ENCODE assay signal across 28 cellular contexts in genomic region chr20:20096421-20096820, GRCh38. TPM values are rescaled to one million over a fixed set of nuclear protein-coding genes. Genes with fewer than 3 reads are reported as not detected.
DNase-seq lines count a peak whose midpoint lies in the region; TF ChIP-seq lines count a peak whose summit lies in the region.
"Had no signal": no experiment of that assay in that cellular context is flagged by ENCODE, and none has a peak within 500 bp of the region (broad histone marks: within the 10 kb centered on the region; RNA-seq: fewer than 3 reads in every experiment).

No MANE protein-coding gene starts in this region.

- H3K4me1 ChIP-seq in esophagus muscularis mucosa: no peaks in the 10 kb centered on the region

- H3K27ac Mint-ChIP-seq in osteocyte (ENCODE audit: unreplicated experiment): no peak overlapping the region
- H3K27ac Mint-ChIP-seq: activated naive CD4-positive, alpha-beta T cell treated with anti-CD3 and anti-CD28 coated beads, Interleukin-2, amount 50 U/mL, for 72 hours; B cell; CD8-positive, alpha-beta T cell; mesothelial cell of epicardium; naive B cell; T-helper 2 cell treated with Interferon-gamma antibody and Interleukin-4, amounts not matched to agents 5 μg/mL and 100 μg/mL, for 36 hours had no signal

- H3K36me3 Mint-ChIP-seq in osteocyte (ENCODE audit: unreplicated experiment): no peaks in the 10 kb centered on the region
- H3K36me3 Mint-ChIP-seq: activated naive CD4-positive, alpha-beta T cell treated with anti-CD3 and anti-CD28 coated beads, Interleukin-2, amount 50 U/mL, for 72 hours; CD8-positive, alpha-beta T cell; mesothelial cell of epicardium; naive B cell had no signal

- H3K4me3 Mint-ChIP-seq in osteocyte (ENCODE audit: unreplicated experiment): no peak overlapping the region
- H3K4me3 Mint-ChIP-seq: B cell; CD8-positive, alpha-beta T cell; mesothelial cell of epicardium; naive B cell; T-helper 2 cell treated with Interferon-gamma antibody and Interleukin-4, amounts not matched to agents 5 μg/mL and 100 μg/mL, for 36 hours had no signal

- TF ChIP-seq EP300 in esophagus muscularis mucosa (IDR thresholded peaks at IDR 0.05): no peak

- no peaks in the 10 kb centered on the region for H3K9me3 Mint-ChIP-seq in osteocyte (ENCODE audit: unreplicated experiment)
- H3K9me3 Mint-ChIP-seq: activated naive CD4-positive, alpha-beta T cell treated with anti-CD3 and anti-CD28 coated beads, Interleukin-2, amount 50 U/mL, for 72 hours; CD8-positive, alpha-beta T cell; mesothelial cell of epicardium; naive B cell; T-helper 2 cell treated with Interferon-gamma antibody and Interleukin-4, amounts not matched to agents 5 μg/mL and 100 μg/mL, for 36 hours had no signal

- intact Hi-C loops in esophagus muscularis mucosa (cut with DNase I): no loop called here

- H3K36me3 ChIP-seq in esophagus muscularis mucosa: peaks cover 0 to 4% (median 0%) of the 10 kb centered on the region in 4 donors

- H3K27me3 ChIP-seq in esophagus muscularis mucosa: no peaks in the 10 kb centered on the region

- no peak overlapping the region for H3K27ac ChIP-seq in esophagus muscularis mucosa (replicated peaks in 1 of 4)
- H3K27ac ChIP-seq: PC-9, VCaP had no signal

- no peak for TF ChIP-seq CTCF in osteocyte (IDR thresholded peaks at IDR 0.05)
- no peak for TF ChIP-seq CTCF in esophagus muscularis mucosa (IDR thresholded peaks at IDR 0.05)

- no peak for TF ChIP-seq POLR2A in esophagus muscularis mucosa (IDR thresholded peaks at IDR 0.05; ENCODE audit: low read depth)

- peaks cover 21% of the 10 kb centered on the region for H3K27me3 Mint-ChIP-seq in osteocyte (ENCODE audit: unreplicated experiment)

- no peaks in the 10 kb centered on the region for H3K9me3 ChIP-seq in esophagus muscularis mucosa

- no peak overlapping the region for H3K4me3 ChIP-seq in esophagus muscularis mucosa
- H3K4me3 ChIP-seq: PC-9 had no signal

- DNase-seq in NCI-H524 (lab: John Stamatoyannopoulos, UW) (peak; percentile 21 to 62), NCI-H524 treated with DMSO at 0.1 percent for 48 hours (lab: John Stamatoyannopoulos, UW) (no peak), NCI-H146 treated with DMSO at 0.1 percent for 48 hours (lab: John Stamatoyannopoulos, UW; ENCODE audit: unreplicated experiment) (peak; percentile 83), NCI-H774 (lab: John Stamatoyannopoulos, UW) (peak; percentile 78), medulla oblongata (ENCODE audit: extremely low spot score) (peak; percentile 37), osteocyte (ENCODE audit: extremely low spot score, unreplicated experiment) (no peak), NCI-H2029 treated with DMSO at 0.1 percent for 48 hours (lab: John Stamatoyannopoulos, UW) (no peak), esophagus muscularis mucosa (ENCODE audit: extremely low spot score) (no peak)
- DNase-seq: activated CD4-positive, alpha-beta T cell treated with anti-CD3 and anti-CD28 coated beads for 4 hours; activated T-cell treated with anti-CD3 and anti-CD28 coated beads for 4 hours; CD8-positive, alpha-beta T cell; cortex of kidney; DMS53; hippocampal formation; left colon; naive B cell; NCI-H1105; occipital lobe; PC-9; SHP77; stimulated activated CD4-positive, alpha-beta T cell treated with anti-CD3 and anti-CD28 coated beads, Interleukin-12 subunit alpha, Interleukin-12 subunit beta, amount 100 ng/mL, for 4 hours; stimulated activated CD4-positive, alpha-beta T cell treated with anti-CD3 and anti-CD28 coated beads, Interleukin-4, amount 100 ng/mL, for 1 hour; trophoblast cell had no signal

- WGBS in esophagus muscularis mucosa: 84% methylated on average over 11 of the region's 11 CpGs

- H3K4me1 Mint-ChIP-seq in osteocyte (ENCODE audit: unreplicated experiment): no peaks in the 10 kb centered on the region
- H3K4me1 Mint-ChIP-seq: B cell, mesothelial cell of epicardium, naive B cell had no signal

RNA-seq across cellular contexts. Expression of gene CFAP61, which starts 44.1 kb away (rescaled TPM):
- total RNA-seq in osteocyte (not detected in 2 replicates), esophagus muscularis mucosa (not detected)
- total RNA-seq: B cell; CD8-positive, alpha-beta T cell had no signal

RNA-seq across cellular contexts. Expression of gene CRNKL1, which starts 44.2 kb away (rescaled TPM):
- 21.8 and 21.9 TPM in 2 replicates for total RNA-seq in osteocyte
- 10 to 100 TPM; 23.2 to 34.4 (median 25.3) TPM for total RNA-seq in esophagus muscularis mucosa

Comparison
In these comparisons a context has a peak if more than half of its experiments do, and no peak if none do; other contexts are left out.
1. DNase-seq: peak in NCI-H524 (2 of 2), NCI-H146 treated with DMSO at 0.1 percent for 48 hours (single experiment), NCI-H774 (single experiment) and medulla oblongata (single experiment); none in NCI-H524 treated with DMSO at 0.1 percent for 48 hours (single experiment), osteocyte (single experiment), NCI-H2029 treated with DMSO at 0.1 percent for 48 hours (single experiment) and esophagus muscularis mucosa (single experiment).